13 cellular contexts compared by ENCODE assay signal in genomic region chr15:78048410-78048946, GRCh38. TPM values are rescaled to one million over a fixed set of nuclear protein-coding genes. Genes with fewer than 3 reads are reported as not detected.
DNase-seq lines count a peak whose midpoint lies in the region; ATAC-seq and TF ChIP-seq lines count a peak whose summit lies in the region.
"Had no signal": no experiment of that assay in that cellular context is flagged by ENCODE, and none has a peak within 500 bp of the region (broad histone marks: within the 10 kb centered on the region; RNA-seq: fewer than 3 reads in every experiment).

No MANE protein-coding gene starts in this region.

- WGBS in testis, 2 donors, result 52 to 57% methylated on average over 8 of the region's 8 CpGs

- no peak overlapping the region for H3K4me3 ChIP-seq in testis

- H3K4me1 Mint-ChIP-seq in T-helper 2 cell treated with Interferon-gamma antibody and Interleukin-4, amounts not matched to agents 5 μg/mL and 100 μg/mL, for 36 hours (ENCODE audit: low read depth), result peaks cover 89% of the 10 kb centered on the region
- peaks cover 77% of the 10 kb centered on the region for H3K4me1 Mint-ChIP-seq in brain

- ATAC-seq in GM18498 (IDR thresholded peaks at IDR 0.05; ENCODE audit: unreplicated experiment), result no peak
- no peak for ATAC-seq in HG02981 (IDR thresholded peaks at IDR 0.05; ENCODE audit: unreplicated experiment)
- ATAC-seq: HCT116 had no signal

- H3K27me3 ChIP-seq in testis, result no peaks in the 10 kb centered on the region

- no peaks in the 10 kb centered on the region for H3K27me3 Mint-ChIP-seq in T-helper 2 cell treated with Interferon-gamma antibody and Interleukin-4, amounts not matched to agents 5 μg/mL and 100 μg/mL, for 36 hours (ENCODE audit: low read depth)
- H3K27me3 Mint-ChIP-seq in brain, result no peaks in the 10 kb centered on the region

- no peaks in the 10 kb centered on the region for H3K9me3 ChIP-seq in testis

- peaks cover 58% of the 10 kb centered on the region for H3K4me1 ChIP-seq in testis

- DNase-seq in T-helper 2 cell treated with Interferon-gamma antibody and Interleukin-4, amounts not matched to agents 5 μg/mL and 100 μg/mL, for 36 hours (ENCODE audit: low spot score), result no peak
- DNase-seq in T-helper 2 cell, result no peak
- DNase-seq in medulla oblongata (ENCODE audit: extremely low spot score), result peak; percentile 57
- DNase-seq in testis, result peak; percentile 28
- DNase-seq in effector CD4-positive, alpha-beta T cell, result no peak
- DNase-seq: NCI-H2029 treated with DMSO at 0.1 percent for 48 hours, occipital lobe, RPMI8226 had no signal

- no peak for TF ChIP-seq CTCF in brain (conservative IDR thresholded peaks at IDR 0.05)
- TF ChIP-seq CTCF in testis (IDR thresholded peaks at IDR 0.05), result peak in 1 of 3 experiments; percentile 3

- peak overlapping the region; percentile 46 to 57 for H3K27ac ChIP-seq in testis

- H3K36me3 ChIP-seq in testis (ENCODE audit: low read depth, missing control alignments), result no peaks in the 10 kb centered on the region

- H3K36me3 Mint-ChIP-seq in T-helper 2 cell treated with Interferon-gamma antibody and Interleukin-4, amounts not matched to agents 5 μg/mL and 100 μg/mL, for 36 hours (ENCODE audit: low read depth), result peaks cover 52% of the 10 kb centered on the region
- H3K36me3 Mint-ChIP-seq in brain, result peaks cover 18% of the 10 kb centered on the region

- H3K9me3 Mint-ChIP-seq in T-helper 2 cell treated with Interferon-gamma antibody and Interleukin-4, amounts not matched to agents 5 μg/mL and 100 μg/mL, for 36 hours, result no peaks in the 10 kb centered on the region
- no peaks in the 10 kb centered on the region for H3K9me3 Mint-ChIP-seq in brain

- intact Hi-C loops in testis (cut with DNase I; ENCODE audit: low total_unique reads), result no loop called here

- H3K27ac Mint-ChIP-seq in T-helper 2 cell treated with Interferon-gamma antibody and Interleukin-4, amounts not matched to agents 5 μg/mL and 100 μg/mL, for 36 hours, result peak overlapping the region; percentile 97
- H3K27ac Mint-ChIP-seq in brain, result peak overlapping the region in 3 of 5 experiments; percentile 79 to 91 (median 90)

- TF ChIP-seq POLR2A in testis (IDR thresholded peaks at IDR 0.05), result no peak

- peak overlapping the region; percentile 79 for H3K4me3 Mint-ChIP-seq in T-helper 2 cell treated with Interferon-gamma antibody and Interleukin-4, amounts not matched to agents 5 μg/mL and 100 μg/mL, for 36 hours
- peak overlapping the region in 1 of 5 experiments; percentile 44 for H3K4me3 Mint-ChIP-seq in brain

RNA-seq across cellular contexts. Expression of gene TBC1D2B, which starts 29.0 kb away (rescaled TPM):
- polyA plus RNA-seq in brain (ENCODE audit: insufficient read depth, low read depth, low replicate concordance) (14.2 TPM), testis (ENCODE audit: insufficient read depth, low read depth, low replicate concordance) (28.9 TPM)
- 10 to 100 TPM; 40.6 to 41.5 TPM for total RNA-seq in testis

RNA-seq across cellular contexts. Expression of gene SH2D7, which starts 43.9 kb away (rescaled TPM):
- not detected for polyA plus RNA-seq in brain (ENCODE audit: insufficient read depth, low read depth, low replicate concordance)
- total RNA-seq in testis, result 1 to 10 TPM; 1.5 to 2.2 TPM
- 5.0 TPM for polyA plus RNA-seq in testis (ENCODE audit: insufficient read depth, low read depth, low replicate concordance)
- total RNA-seq: A172, occipital lobe had no signal

Comparison
In these comparisons a context has a peak if more than half of its experiments do, and no peak if none do; other contexts are left out.
1. DNase-seq: peak in medulla oblongata (single experiment) and testis (single experiment); none in T-helper 2 cell treated with Interferon-gamma antibody and Interleukin-4, amounts not matched to agents 5 μg/mL and 100 μg/mL, for 36 hours (single experiment), T-helper 2 cell (0 of 5) and effector CD4-positive, alpha-beta T cell (single experiment).